In the genomic region with DNA sequence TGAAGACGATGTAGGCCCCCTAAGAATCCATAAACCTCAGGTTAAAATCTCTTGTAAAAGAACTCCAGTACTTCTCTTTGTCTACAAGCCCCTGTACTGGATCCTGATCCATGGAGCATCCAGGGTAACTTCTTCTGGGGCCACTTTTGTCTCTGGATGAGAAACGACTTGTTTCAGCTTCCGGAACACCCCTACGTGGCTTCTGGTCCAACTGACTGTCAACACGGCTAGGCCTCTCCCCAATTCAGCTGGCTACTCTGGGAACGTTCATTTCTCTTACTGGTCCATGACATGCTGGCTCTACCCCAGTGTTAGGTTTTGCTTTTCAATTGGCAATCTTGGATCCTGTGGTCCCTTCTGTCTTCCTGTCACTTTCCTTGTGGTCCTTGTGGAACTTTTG, we compare ENCODE assay signal across 12 cellular contexts.
A peak's percentile ranks its signal among the peaks of the same experiment; 100 is the strongest.
DNase-seq lines count a peak whose midpoint lies in the region; ATAC-seq and TF ChIP-seq lines count a peak whose summit lies in the region.
"Had no signal": no experiment of that assay in that cellular context is flagged by ENCODE, and none has a peak within 500 bp of the region (broad histone marks: within the 10 kb centered on the region; RNA-seq: fewer than 3 reads in every experiment).

No MANE protein-coding gene starts in this region.

- H3K27ac Mint-ChIP-seq in activated naive CD4-positive, alpha-beta T cell treated with anti-CD3 and anti-CD28 coated beads, Interleukin-2, amount 50 U/mL, for 24 hours: peak overlapping the region; percentile 89
- H3K27ac Mint-ChIP-seq in effector memory CD8-positive, alpha-beta T cell: peak overlapping the region; percentile 5 to 59
- H3K27ac Mint-ChIP-seq in naive thymus-derived CD4-positive, alpha-beta T cell: peak overlapping the region; percentile 31 to 89 (median 78)

- no peak for ATAC-seq in effector memory CD8-positive, alpha-beta T cell (replicated peaks)
- no peak for ATAC-seq in naive thymus-derived CD4-positive, alpha-beta T cell

- peaks cover 18% of the 10 kb centered on the region for H3K36me3 Mint-ChIP-seq in activated naive CD4-positive, alpha-beta T cell treated with anti-CD3 and anti-CD28 coated beads, Interleukin-2, amount 50 U/mL, for 24 hours
- no peaks in the 10 kb centered on the region for H3K36me3 Mint-ChIP-seq in effector memory CD8-positive, alpha-beta T cell (ENCODE audit: insufficient read depth)
- peaks cover 2 to 31% (median 23%) of the 10 kb centered on the region in 5 donors for H3K36me3 Mint-ChIP-seq in naive thymus-derived CD4-positive, alpha-beta T cell

- H3K36me3 ChIP-seq in naive thymus-derived CD4-positive, alpha-beta T cell (ENCODE audit: control insufficient read depth in 2 of 3, insufficient read depth in 3 of 3, low read length in 3 of 3): no peaks in the 10 kb centered on the region
- H3K36me3 ChIP-seq in uterus: no peaks in the 10 kb centered on the region
- H3K36me3 ChIP-seq in adrenal gland (replicated peaks in 1 of 2): no peaks in the 10 kb centered on the region
- H3K36me3 ChIP-seq: ovary had no signal

- no peaks in the 10 kb centered on the region for H3K27me3 Mint-ChIP-seq in activated naive CD4-positive, alpha-beta T cell treated with anti-CD3 and anti-CD28 coated beads, Interleukin-2, amount 50 U/mL, for 24 hours
- H3K27me3 Mint-ChIP-seq in effector memory CD8-positive, alpha-beta T cell: peaks cover 16 to 23% of the 10 kb centered on the region in 2 donors
- H3K27me3 Mint-ChIP-seq in naive thymus-derived CD4-positive, alpha-beta T cell: peaks cover 0 to 4% (median 0%) of the 10 kb centered on the region in 5 donors

- DNase-seq in activated naive CD4-positive, alpha-beta T cell treated with anti-CD3 and anti-CD28 coated beads, Interleukin-2, amount 50 U/mL, for 16 hours: no peak
- DNase-seq in effector memory CD8-positive, alpha-beta T cell: no peak
- DNase-seq in naive thymus-derived CD4-positive, alpha-beta T cell: no peak
- DNase-seq in uterus (peak; percentile 31 to 38), adrenal gland (no peak), head of caudate nucleus (no peak), dedifferentiated amniotic fluid mesenchymal stem cell (ENCODE audit: extremely low spot score) (no peak)
- DNase-seq: activated T-cell treated with anti-CD3 and anti-CD28 coated beads, Interleukin-2, amount 50 U/mL, for 1 hour; effector memory CD4-positive, alpha-beta T cell; NCI-H82 had no signal

- 72 to 83% (median 78%) methylated on average over 6 of the region's 6 CpGs for WGBS in adrenal gland, 4 donors

- CTCF ChIA-PET in naive thymus-derived CD4-positive, alpha-beta T cell (lab: Charles Lee): interaction anchor here (0.5 to 1.5 kb wide), 7 partner anchors 8 to 295 kb away, joined by 3 read pairs; no protein-coding TSS in a partner anchor

- H3K9me3 ChIP-seq in naive thymus-derived CD4-positive, alpha-beta T cell (ENCODE audit: control insufficient read depth in 2 of 3, low read length in 3 of 3): no peaks in the 10 kb centered on the region
- H3K9me3 ChIP-seq in uterus: no peaks in the 10 kb centered on the region
- no peaks in the 10 kb centered on the region for H3K9me3 ChIP-seq in adrenal gland (replicated peaks in 1 of 3)
- H3K9me3 ChIP-seq: ovary had no signal

- H3K4me1 ChIP-seq in naive thymus-derived CD4-positive, alpha-beta T cell (ENCODE audit: control insufficient read depth in 2 of 2, insufficient read depth in 2 of 2, low read length in 2 of 2): peaks cover 2 to 60% of the 10 kb centered on the region in 2 donors
- H3K4me1 ChIP-seq in uterus: peaks cover 11 to 13% of the 10 kb centered on the region in 2 donors
- no peaks in the 10 kb centered on the region for H3K4me1 ChIP-seq in adrenal gland (replicated peaks in 1 of 2)

- H3K4me3 Mint-ChIP-seq in activated naive CD4-positive, alpha-beta T cell treated with anti-CD3 and anti-CD28 coated beads, Interleukin-2, amount 50 U/mL, for 24 hours: peak overlapping the region; percentile 47
- no peak overlapping the region for H3K4me3 Mint-ChIP-seq in effector memory CD8-positive, alpha-beta T cell
- H3K4me3 Mint-ChIP-seq in naive thymus-derived CD4-positive, alpha-beta T cell: peak overlapping the region in 8 of 10 donors; percentile 14 to 71 (median 38)

- no peak for TF ChIP-seq POLR2A in uterus (IDR thresholded peaks at IDR 0.05)
- TF ChIP-seq POLR2A in adrenal gland (IDR thresholded peaks at IDR 0.05): no peak

- POLR2A ChIA-PET in naive thymus-derived CD4-positive, alpha-beta T cell (lab: Charles Lee): interaction anchor here (0.6 to 1.8 kb wide), 8 partner anchors 10 to 274 kb away, joined by 3 to 6 read pairs (median 4); no protein-coding TSS in a partner anchor

- no peak overlapping the region for H3K4me3 ChIP-seq in naive thymus-derived CD4-positive, alpha-beta T cell (ENCODE audit: low read length)
- H3K4me3 ChIP-seq in uterus: no peak overlapping the region
- no peak overlapping the region for H3K4me3 ChIP-seq in adrenal gland
- H3K4me3 ChIP-seq: ovary had no signal

- no peak for TF ChIP-seq CTCF in uterus (IDR thresholded peaks at IDR 0.05)
- no peak for TF ChIP-seq CTCF in adrenal gland (IDR thresholded peaks at IDR 0.05)

- intact Hi-C loops in naive thymus-derived CD4-positive, alpha-beta T cell (cut with micrococcal nuclease): loop anchor here (1.0 to 5.0 kb wide), 5 partner anchors 13 to 379 kb away; no protein-coding TSS in a partner anchor
- intact Hi-C loops in uterus (cut with DNase I; ENCODE audit: low total_unique reads) (no loop called here), adrenal gland (cut with DNase I) (no loop called here), head of caudate nucleus (cut with DNase I) (loop anchor here (10.0 kb wide), 2 partner anchors 116 to 196 kb away; a partner anchor contains a TSS)

- peaks cover 94% of the 10 kb centered on the region for H3K4me1 Mint-ChIP-seq in activated naive CD4-positive, alpha-beta T cell treated with anti-CD3 and anti-CD28 coated beads, Interleukin-2, amount 50 U/mL, for 24 hours
- H3K4me1 Mint-ChIP-seq in effector memory CD8-positive, alpha-beta T cell (ENCODE audit: low read depth in 2 of 2): peaks cover 13 to 18% of the 10 kb centered on the region in 2 donors
- peaks cover 54 to 97% (median 88%) of the 10 kb centered on the region in 7 donors for H3K4me1 Mint-ChIP-seq in naive thymus-derived CD4-positive, alpha-beta T cell

- peaks cover 4% of the 10 kb centered on the region for H3K9me3 Mint-ChIP-seq in activated naive CD4-positive, alpha-beta T cell treated with anti-CD3 and anti-CD28 coated beads, Interleukin-2, amount 50 U/mL, for 24 hours
- H3K9me3 Mint-ChIP-seq in effector memory CD8-positive, alpha-beta T cell: no peaks in the 10 kb centered on the region
- peaks cover 0 to 7% (median 0%) of the 10 kb centered on the region in 11 donors for H3K9me3 Mint-ChIP-seq in naive thymus-derived CD4-positive, alpha-beta T cell

- no peaks in the 10 kb centered on the region for H3K27me3 ChIP-seq in naive thymus-derived CD4-positive, alpha-beta T cell (ENCODE audit: control insufficient read depth in 2 of 2, insufficient read depth in 2 of 2, low read length in 2 of 2)
- H3K27me3 ChIP-seq in uterus (no peaks in the 10 kb centered on the region), adrenal gland (no peaks in the 10 kb centered on the region)
- H3K27me3 ChIP-seq: ovary had no signal

- H3K27ac ChIP-seq in naive thymus-derived CD4-positive, alpha-beta T cell (ENCODE audit: low read depth, low read length): peak overlapping the region; percentile 4
- H3K27ac ChIP-seq in uterus (peak overlapping the region; percentile 84 to 86), adrenal gland (peak overlapping the region in 1 of 5 donors; percentile 2)

Comparison
In these comparisons a context has a peak if more than half of its experiments do, and no peak if none do; other contexts are left out.
1. H3K27ac Mint-ChIP-seq: peak in every context shown above with its lines; median percentile 89 in activated naive CD4-positive, alpha-beta T cell treated with anti-CD3 and anti-CD28 coated beads, Interleukin-2, amount 50 U/mL, for 24 hours; 78 in naive thymus-derived CD4-positive, alpha-beta T cell; 32 in effector memory CD8-positive, alpha-beta T cell.
2. H3K4me3 Mint-ChIP-seq: peak in activated naive CD4-positive, alpha-beta T cell treated with anti-CD3 and anti-CD28 coated beads, Interleukin-2, amount 50 U/mL, for 24 hours (single experiment) and naive thymus-derived CD4-positive, alpha-beta T cell (8 of 10); none in effector memory CD8-positive, alpha-beta T cell (0 of 2).
3. DNase-seq: peak in uterus (2 of 2); none in activated naive CD4-positive, alpha-beta T cell treated with anti-CD3 and anti-CD28 coated beads, Interleukin-2, amount 50 U/mL, for 16 hours (single experiment), effector memory CD8-positive, alpha-beta T cell (0 of 3), naive thymus-derived CD4-positive, alpha-beta T cell (0 of 9), adrenal gland (0 of 7), head of caudate nucleus (0 of 42) and dedifferentiated amniotic fluid mesenchymal stem cell (single experiment).
4. intact Hi-C loops: an anchor here in naive thymus-derived CD4-positive, alpha-beta T cell (1.0 to 5.0 kb wide) and head of caudate nucleus (10.0 kb wide); none called in uterus and adrenal gland.